ENCODE assay signal across 8 cellular contexts in the genomic region with DNA sequence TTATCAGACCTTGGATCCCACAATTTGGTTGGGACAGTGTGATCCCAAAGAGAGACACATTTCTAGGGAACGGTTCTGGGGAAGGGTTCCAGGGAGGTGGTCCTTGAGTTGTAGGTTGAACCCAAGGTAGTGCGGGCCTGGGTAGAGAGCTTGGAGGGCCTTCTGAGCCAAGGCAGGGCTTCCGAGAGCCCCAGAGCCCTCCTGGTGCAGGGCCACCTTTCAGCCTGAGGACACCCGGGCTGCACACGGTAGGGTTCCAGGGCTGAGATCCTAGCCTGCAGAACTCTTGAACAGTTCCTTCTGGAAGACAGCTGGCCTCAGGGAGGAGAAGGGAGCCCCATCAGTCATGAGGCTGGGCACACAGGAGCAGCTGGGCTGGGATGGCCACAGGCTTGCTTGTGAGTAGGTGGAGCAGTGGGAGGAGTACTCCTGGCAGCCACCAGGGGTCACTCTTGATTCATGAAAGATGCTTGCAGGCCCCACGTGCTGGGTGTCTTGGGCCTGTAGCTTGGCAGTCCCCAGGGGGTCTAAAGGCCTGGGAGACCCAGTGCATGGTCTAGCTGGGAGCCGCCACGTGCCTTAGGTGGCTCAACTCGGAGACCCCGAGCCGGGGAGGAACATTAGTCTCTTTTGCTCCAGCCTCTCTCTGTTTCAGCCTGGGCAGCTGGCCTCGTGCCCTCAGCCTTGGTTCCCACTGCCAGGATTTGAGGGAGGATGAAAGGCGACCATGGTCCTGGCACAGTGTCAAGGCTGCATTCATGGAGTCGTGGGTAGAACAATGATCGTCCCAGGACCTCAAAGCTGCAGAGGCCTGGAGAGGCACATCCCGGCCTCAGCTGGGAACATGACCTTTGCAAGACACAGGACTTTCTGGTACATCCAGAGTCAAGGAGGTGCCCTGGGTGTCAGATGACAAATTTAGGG.
DNase-seq lines count a peak whose midpoint lies in the region; ATAC-seq lines count a peak whose summit lies in the region.

No MANE protein-coding gene starts in this region.

- ATAC-seq in GM18861 (IDR thresholded peaks at IDR 0.05; ENCODE audit: unreplicated experiment) = peak; percentile 82
- peak; percentile 94 for ATAC-seq in HG03103 (IDR thresholded peaks at IDR 0.05; ENCODE audit: low read depth, unreplicated experiment)
- peak; percentile 98 for ATAC-seq in left lobe of liver

- peak; percentile 73 for DNase-seq in AG08395 (ENCODE audit: low spot score)
- DNase-seq in NCI-H2171 treated with DMSO at 0.1 percent for 48 hours (lab: John Stamatoyannopoulos, UW) = peak; percentile 94
- peak; percentile 6 to 17 (median 10) for DNase-seq in activated CD4-positive, CD25-positive, alpha-beta regulatory T cell (lab: John Stamatoyannopoulos, UW)
- DNase-seq in cerebellar cortex (ENCODE audit: low spot score) = peak; percentile 61
- DNase-seq in left lobe of liver (ENCODE audit: low spot score) = peak; percentile 68
- peak; percentile 27 to 38 for DNase-seq in stimulated activated CD4-positive, alpha-beta T cell treated with anti-CD3 and anti-CD28 coated beads, Interleukin-4, amount 100 ng/mL, for 4 hours

Comparison
In these comparisons a context has a peak if more than half of its experiments do, and no peak if none do; other contexts are left out.
1. Peak in every context shown above with its lines: DNase-seq and ATAC-seq.
2. DNase-seq: peak in every context shown above with its lines; median percentile 94 in NCI-H2171 treated with DMSO at 0.1 percent for 48 hours; 73 in AG08395; 68 in left lobe of liver; 61 in cerebellar cortex; 32 in stimulated activated CD4-positive, alpha-beta T cell treated with anti-CD3 and anti-CD28 coated beads, Interleukin-4, amount 100 ng/mL, for 4 hours; 10 in activated CD4-positive, CD25-positive, alpha-beta regulatory T cell.